Comparison of ENCODE assay signal across 1 cellular context in genomic region chr15:67646847-67647246, GRCh38.
TF ChIP-seq lines count a peak whose summit lies in the region.

No MANE protein-coding gene starts in this region.

TF ChIP-seq in A549, 52 proteins besides CTCF, POLR2A, EP300 and RAD21 (continued from another document):
- no peak for TF ChIP-seq MAZ (IDR thresholded peaks at IDR 0.05; ENCODE audit: borderline replicate concordance, low read depth, low read length)
- TF ChIP-seq CEBPB (IDR thresholded peaks at IDR 0.05), result no peak
- no peak for TF ChIP-seq MAX (IDR thresholded peaks at IDR 0.05)
- TF ChIP-seq EHF (CRISPR knock-in tag; IDR thresholded peaks at IDR 0.05), result no peak
- no peak for TF ChIP-seq PBX3 (IDR thresholded peaks at IDR 0.05)
- TF ChIP-seq RARB (CRISPR knock-in tag; IDR thresholded peaks at IDR 0.05), result no peak
- no peak for TF ChIP-seq GATA3 (IDR thresholded peaks at IDR 0.05; ENCODE audit: borderline replicate concordance)
- TF ChIP-seq BCL3 (IDR thresholded peaks at IDR 0.05), result no peak
- TF ChIP-seq ZC3H11A (IDR thresholded peaks at IDR 0.05), result no peak
- TF ChIP-seq FOSB (CRISPR knock-in tag; IDR thresholded peaks at IDR 0.05), result no peak
- TF ChIP-seq MYC (IDR thresholded peaks at IDR 0.05; ENCODE audit: borderline replicate concordance, low read length), result no peak
TF ChIP-seq in A549: peak in this region for 0.
